ENCODE assay signal across 13 cellular contexts in genomic region chr12:112924986-112925385, GRCh38. TPM values are rescaled to one million over a fixed set of nuclear protein-coding genes. Genes with fewer than 3 reads are reported as not detected.
DNase-seq lines count a peak whose midpoint lies in the region; ATAC-seq and TF ChIP-seq lines count a peak whose summit lies in the region.
"Had no signal": no experiment of that assay in that cellular context is flagged by ENCODE, and none has a peak within 500 bp of the region (broad histone marks: within the 10 kb centered on the region; RNA-seq: fewer than 3 reads in every experiment).

No MANE protein-coding gene starts in this region.

- TF ChIP-seq CTCF in GM10248 (IDR thresholded peaks at IDR 0.05; ENCODE audit: control extremely low read depth, extremely low read depth, low read depth, missing control alignments), result no peak

- no peaks in the 10 kb centered on the region for H3K27me3 Mint-ChIP-seq in naive thymus-derived CD4-positive, alpha-beta T cell

- peaks cover 0 to 7% (median 4%) of the 10 kb centered on the region in 3 experiments for H3K36me3 ChIP-seq in naive thymus-derived CD4-positive, alpha-beta T cell (ENCODE audit: control insufficient read depth in 2 of 3, insufficient read depth in 3 of 3, low read length in 3 of 3)
- H3K36me3 ChIP-seq: cardiac muscle cell, SJSA1 had no signal

- peaks cover 0 to 23% (median 0%) of the 10 kb centered on the region in 7 donors for H3K4me1 Mint-ChIP-seq in naive thymus-derived CD4-positive, alpha-beta T cell

- intact Hi-C loops in left colon (cut with DNase I, micrococcal nuclease), result no loop called here
- intact Hi-C loops in naive thymus-derived CD4-positive, alpha-beta T cell (cut with micrococcal nuclease), result no loop called here

- H3K4me3 ChIP-seq in naive thymus-derived CD4-positive, alpha-beta T cell (ENCODE audit: low read length), result no peak overlapping the region
- H3K4me3 ChIP-seq: cardiac muscle cell, gastroesophageal sphincter, SJSA1 had no signal

- POLR2A ChIA-PET in GM10248 (lab: Yijun Ruan, JAX), result interaction anchor here (0.9 kb wide), 1 partner anchor 53 kb away, joined by 3 read pairs; the partner anchor contains the start of gene OAS2
- POLR2A ChIA-PET in naive thymus-derived CD4-positive, alpha-beta T cell (lab: Charles Lee), result no interaction called here

- H3K4me1 ChIP-seq in naive thymus-derived CD4-positive, alpha-beta T cell (ENCODE audit: control insufficient read depth in 2 of 2, insufficient read depth in 2 of 2, low read length in 2 of 2), result no peaks in the 10 kb centered on the region
- H3K4me1 ChIP-seq: gastroesophageal sphincter, SJSA1 had no signal

- H3K27me3 ChIP-seq in naive thymus-derived CD4-positive, alpha-beta T cell (ENCODE audit: control insufficient read depth in 2 of 2, insufficient read depth in 2 of 2, low read length in 2 of 2), result no peaks in the 10 kb centered on the region
- H3K27me3 ChIP-seq: cardiac muscle cell, gastroesophageal sphincter had no signal

- H3K9me3 Mint-ChIP-seq in naive thymus-derived CD4-positive, alpha-beta T cell, result peaks cover 0 to 9% (median 3%) of the 10 kb centered on the region in 11 donors

- H3K9me3 ChIP-seq in naive thymus-derived CD4-positive, alpha-beta T cell (ENCODE audit: control insufficient read depth in 2 of 3, low read length in 3 of 3), result no peaks in the 10 kb centered on the region
- H3K9me3 ChIP-seq: SJSA1 had no signal

- ATAC-seq in GM19463 (IDR thresholded peaks at IDR 0.05; ENCODE audit: unreplicated experiment) (peak; percentile 83), HG03135 (IDR thresholded peaks at IDR 0.05; ENCODE audit: unreplicated experiment) (peak; percentile 73), left colon (peak; percentile 94)
- ATAC-seq in naive thymus-derived CD4-positive, alpha-beta T cell, result no peak
- ATAC-seq: gastroesophageal sphincter had no signal

- H3K27ac ChIP-seq in naive thymus-derived CD4-positive, alpha-beta T cell (ENCODE audit: low read depth, low read length), result no peak overlapping the region
- H3K27ac ChIP-seq: cardiac muscle cell, SJSA1 had no signal

- no peak overlapping the region for H3K4me3 Mint-ChIP-seq in naive thymus-derived CD4-positive, alpha-beta T cell

- H3K36me3 Mint-ChIP-seq in naive thymus-derived CD4-positive, alpha-beta T cell, result peaks cover 6 to 80% (median 40%) of the 10 kb centered on the region in 5 donors

- CTCF ChIA-PET in GM10248 (lab: Yijun Ruan, JAX), result interaction anchor here (0.9 to 2.8 kb wide), 5 partner anchors 12 to 25 kb away, joined by 3 to 10 read pairs (median 4); partner anchors contain the start of gene OAS1
- CTCF ChIA-PET in naive thymus-derived CD4-positive, alpha-beta T cell (lab: Charles Lee), result no interaction called here

- DNase-seq in GM10248 (ENCODE audit: extremely low spot score) (peak; percentile 52), left colon (no peak), HK-2 (ENCODE audit: unreplicated experiment) (no peak)
- DNase-seq in activated naive CD4-positive, alpha-beta T cell treated with Interleukin-2 at 50 U/mL for 16 hours, result no peak
- DNase-seq in naive thymus-derived CD4-positive, alpha-beta T cell, result no peak
- no peak for DNase-seq in activated CD4-positive, CD25-positive, alpha-beta regulatory T cell (lab: John Stamatoyannopoulos, UW)
- DNase-seq: activated CD8-positive, alpha-beta memory T cell treated with anti-CD3 and anti-CD28 coated beads, Interleukin-2, amount 50 U/mL, for 4 hours; stimulated activated CD4-positive, alpha-beta T cell treated with anti-CD3 and anti-CD28 coated beads, Interleukin-15, amount 100 ng/mL, for 24 hours had no signal

- H3K27ac Mint-ChIP-seq in naive thymus-derived CD4-positive, alpha-beta T cell, result peak overlapping the region in 1 of 9 donors; percentile 7

RNA-seq across cellular contexts. Expression of gene OAS3, which starts 13.3 kb away (rescaled TPM):
- total RNA-seq in left colon, result 10 to 100 TPM; 12.9 to 27.2 TPM
- total RNA-seq in naive thymus-derived CD4-positive, alpha-beta T cell, result 100 to 1,000 TPM in 1 of 5 experiments, 10 to 100 TPM in 4; 17.8 to 264 (median 21.6) TPM
- polyA plus RNA-seq in naive thymus-derived CD4-positive, alpha-beta T cell, result 10 to 100 TPM; 14.8 to 20.7 TPM
- polyA plus RNA-seq: cardiac muscle cell had no signal

RNA-seq across cellular contexts. Expression of gene OAS1, which starts 18.2 kb away (rescaled TPM):
- 100 to 1,000 TPM in 1 of 2 donors, 10 to 100 TPM in 1; 97.4 to 104 TPM for total RNA-seq in left colon
- 100 to 1,000 TPM in 1 of 5 experiments, 10 to 100 TPM in 1, 1 to 10 TPM in 3; 5.1 to 169 (median 6.1) TPM for total RNA-seq in naive thymus-derived CD4-positive, alpha-beta T cell
- 10 to 100 TPM in 1 of 2 donors, 1 to 10 TPM in 1; 9.2 to 30.3 TPM for polyA plus RNA-seq in naive thymus-derived CD4-positive, alpha-beta T cell
- total RNA-seq: cardiac muscle cell, SJSA1 had no signal
- polyA plus RNA-seq: cardiac muscle cell had no signal

RNA-seq across cellular contexts. Expression of gene OAS2, which starts 53.3 kb away (rescaled TPM):
- 1 to 10 TPM; 3.2 to 6.7 TPM for total RNA-seq in left colon
- total RNA-seq in naive thymus-derived CD4-positive, alpha-beta T cell, result 100 to 1,000 TPM in 1 of 5 experiments, 10 to 100 TPM in 4; 29.9 to 238 (median 66.0) TPM
- polyA plus RNA-seq in naive thymus-derived CD4-positive, alpha-beta T cell, result 10 to 100 TPM; 30.5 to 63.6 TPM
- total RNA-seq: cardiac muscle cell had no signal
- polyA plus RNA-seq: cardiac muscle cell had no signal
